Comparison of ENCODE assay signal across 12 cellular contexts in genomic region chr1:170707959-170708666, GRCh38. TPM values are rescaled to one million over a fixed set of nuclear protein-coding genes. Genes with fewer than 3 reads are reported as not detected.
DNase-seq lines count a peak whose midpoint lies in the region; ATAC-seq and TF ChIP-seq lines count a peak whose summit lies in the region.
"Had no signal": no experiment of that assay in that cellular context is flagged by ENCODE, and none has a peak within 500 bp of the region (broad histone marks: within the 10 kb centered on the region; RNA-seq: fewer than 3 reads in every experiment).

No MANE protein-coding gene starts in this region.

- no peaks in the 10 kb centered on the region for H3K4me1 Mint-ChIP-seq in activated naive CD4-positive, alpha-beta T cell treated with anti-CD3 and anti-CD28 coated beads, Interleukin-2, amount 50 U/mL, for 24 hours
- no peaks in the 10 kb centered on the region for H3K4me1 Mint-ChIP-seq in activated naive CD4-positive, alpha-beta T cell treated with anti-CD3 and anti-CD28 coated beads, Interleukin-2, amount 10 ng/mL, durations not matched to agents 7 days and 5 days

- H3K9me3 ChIP-seq in right atrium auricular region, result no peaks in the 10 kb centered on the region
- no peaks in the 10 kb centered on the region for H3K9me3 ChIP-seq in thoracic aorta
- no peaks in the 10 kb centered on the region for H3K9me3 ChIP-seq in thyroid gland
- H3K9me3 ChIP-seq: upper lobe of left lung had no signal

- 59 to 80% (median 59%) methylated on average over 5 of the region's 5 CpGs for WGBS in adipose tissue, 3 donors
- 71 to 83% methylated on average over 5 of the region's 5 CpGs for WGBS in thyroid gland, 2 donors

- no peaks in the 10 kb centered on the region for H3K27me3 ChIP-seq in right atrium auricular region
- no peaks in the 10 kb centered on the region for H3K27me3 ChIP-seq in thoracic aorta (replicated peaks; ENCODE audit: insufficient read depth)
- no peaks in the 10 kb centered on the region for H3K27me3 ChIP-seq in thyroid gland
- H3K27me3 ChIP-seq: upper lobe of left lung had no signal

- ATAC-seq in thoracic aorta (ENCODE audit: insufficient number of reproducible peaks, low FRiP score, low read depth) (peak; percentile 96), HG03159 (IDR thresholded peaks at IDR 0.05; ENCODE audit: unreplicated experiment) (no peak)

- peak overlapping the region; percentile 25 for H3K27ac Mint-ChIP-seq in activated naive CD4-positive, alpha-beta T cell treated with anti-CD3 and anti-CD28 coated beads, Interleukin-2, amount 50 U/mL, for 24 hours
- H3K27ac Mint-ChIP-seq in activated naive CD4-positive, alpha-beta T cell treated with anti-CD3 and anti-CD28 coated beads, Interleukin-2, amount 10 ng/mL, durations not matched to agents 7 days and 5 days, result no peak overlapping the region

- H3K36me3 ChIP-seq in right atrium auricular region, result no peaks in the 10 kb centered on the region
- H3K36me3 ChIP-seq in thoracic aorta, result no peaks in the 10 kb centered on the region
- no peaks in the 10 kb centered on the region for H3K36me3 ChIP-seq in thyroid gland
- H3K36me3 ChIP-seq: upper lobe of left lung had no signal

- no peak for DNase-seq in activated naive CD4-positive, alpha-beta T cell treated with anti-CD3 and anti-CD28 coated beads, Interleukin-2, amount 10 ng/mL, durations not matched to agents 7 days and 5 days
- DNase-seq in right atrium auricular region (ENCODE audit: low spot score) (no peak), thoracic aorta (ENCODE audit: low spot score) (no peak), thyroid gland (no peak), NCI-H1092 treated with DMSO at 0.1 percent for 48 hours (lab: John Stamatoyannopoulos, UW) (no peak)
- DNase-seq: upper lobe of left lung had no signal

- H3K27me3 Mint-ChIP-seq in activated naive CD4-positive, alpha-beta T cell treated with anti-CD3 and anti-CD28 coated beads, Interleukin-2, amount 50 U/mL, for 24 hours, result peaks cover 9% of the 10 kb centered on the region
- no peaks in the 10 kb centered on the region for H3K27me3 Mint-ChIP-seq in activated naive CD4-positive, alpha-beta T cell treated with anti-CD3 and anti-CD28 coated beads, Interleukin-2, amount 10 ng/mL, durations not matched to agents 7 days and 5 days

- H3K27ac ChIP-seq in adipose tissue (ENCODE audit: low read depth, low read length) (peak overlapping the region; percentile 89), right atrium auricular region (peak overlapping the region; percentile 60 to 82), thoracic aorta (peak overlapping the region; percentile 77 to 96), thyroid gland (peak overlapping the region in 1 of 3 donors; percentile 51)
- H3K27ac ChIP-seq: C4-2B, KMS-11, upper lobe of left lung, VCaP had no signal

- H3K4me3 Mint-ChIP-seq in activated naive CD4-positive, alpha-beta T cell treated with anti-CD3 and anti-CD28 coated beads, Interleukin-2, amount 50 U/mL, for 24 hours, result no peak overlapping the region
- no peak overlapping the region for H3K4me3 Mint-ChIP-seq in activated naive CD4-positive, alpha-beta T cell treated with anti-CD3 and anti-CD28 coated beads, Interleukin-2, amount 10 ng/mL, durations not matched to agents 7 days and 5 days

- TF ChIP-seq POLR2A in thyroid gland (IDR thresholded peaks at IDR 0.05), result no peak

- no peaks in the 10 kb centered on the region for H3K36me3 Mint-ChIP-seq in activated naive CD4-positive, alpha-beta T cell treated with anti-CD3 and anti-CD28 coated beads, Interleukin-2, amount 50 U/mL, for 24 hours
- H3K36me3 Mint-ChIP-seq in activated naive CD4-positive, alpha-beta T cell treated with anti-CD3 and anti-CD28 coated beads, Interleukin-2, amount 10 ng/mL, durations not matched to agents 7 days and 5 days, result no peaks in the 10 kb centered on the region

- no peaks in the 10 kb centered on the region for H3K9me3 Mint-ChIP-seq in activated naive CD4-positive, alpha-beta T cell treated with anti-CD3 and anti-CD28 coated beads, Interleukin-2, amount 50 U/mL, for 24 hours
- no peaks in the 10 kb centered on the region for H3K9me3 Mint-ChIP-seq in activated naive CD4-positive, alpha-beta T cell treated with anti-CD3 and anti-CD28 coated beads, Interleukin-2, amount 10 ng/mL, durations not matched to agents 7 days and 5 days

- TF ChIP-seq CTCF in right atrium auricular region (IDR thresholded peaks at IDR 0.05) (no peak), thoracic aorta (IDR thresholded peaks at IDR 0.05) (no peak), thyroid gland (IDR thresholded peaks at IDR 0.05) (no peak)

- no peaks in the 10 kb centered on the region for H3K4me1 ChIP-seq in right atrium auricular region
- H3K4me1 ChIP-seq in thoracic aorta (ENCODE audit: control insufficient read depth in 1 of 2, low read depth in 2 of 2), result peaks cover 50 to 84% of the 10 kb centered on the region in 2 donors
- H3K4me1 ChIP-seq in thyroid gland, result peaks cover 0 to 5% of the 10 kb centered on the region in 2 donors
- H3K4me1 ChIP-seq: upper lobe of left lung had no signal

- no peak overlapping the region for H3K4me3 ChIP-seq in right atrium auricular region
- H3K4me3 ChIP-seq in thoracic aorta, result peak overlapping the region; percentile 24
- H3K4me3 ChIP-seq in thyroid gland (replicated peaks in 1 of 3), result no peak overlapping the region
- H3K4me3 ChIP-seq: upper lobe of left lung had no signal

- CTCF ChIA-PET in activated naive CD4-positive, alpha-beta T cell treated with anti-CD3 and anti-CD28 coated beads, Interleukin-2, amount 10 ng/mL, durations not matched to agents 7 days and 5 days (lab: Charles Lee), result no interaction called here

- intact Hi-C loops in thyroid gland (cut with DNase I), result no loop called here

RNA-seq across cellular contexts. Expression of gene PRRX1, which starts 44.2 kb away (rescaled TPM):
- polyA plus RNA-seq in adipose tissue, result 10 to 100 TPM in 2 of 3 donors, 1 to 10 TPM in 1; 2.2 to 54.5 (median 18.7) TPM
- total RNA-seq in right atrium auricular region, result 10 to 100 TPM; 23.9 to 55.1 TPM
- total RNA-seq in thoracic aorta, result 100 to 1,000 TPM in 1 of 2 donors, 10 to 100 TPM in 1; 66.6 to 171 TPM
- total RNA-seq in thyroid gland, result 10 to 100 TPM; 56.4 to 87.3 (median 59.8) TPM
